In the genomic region with DNA sequence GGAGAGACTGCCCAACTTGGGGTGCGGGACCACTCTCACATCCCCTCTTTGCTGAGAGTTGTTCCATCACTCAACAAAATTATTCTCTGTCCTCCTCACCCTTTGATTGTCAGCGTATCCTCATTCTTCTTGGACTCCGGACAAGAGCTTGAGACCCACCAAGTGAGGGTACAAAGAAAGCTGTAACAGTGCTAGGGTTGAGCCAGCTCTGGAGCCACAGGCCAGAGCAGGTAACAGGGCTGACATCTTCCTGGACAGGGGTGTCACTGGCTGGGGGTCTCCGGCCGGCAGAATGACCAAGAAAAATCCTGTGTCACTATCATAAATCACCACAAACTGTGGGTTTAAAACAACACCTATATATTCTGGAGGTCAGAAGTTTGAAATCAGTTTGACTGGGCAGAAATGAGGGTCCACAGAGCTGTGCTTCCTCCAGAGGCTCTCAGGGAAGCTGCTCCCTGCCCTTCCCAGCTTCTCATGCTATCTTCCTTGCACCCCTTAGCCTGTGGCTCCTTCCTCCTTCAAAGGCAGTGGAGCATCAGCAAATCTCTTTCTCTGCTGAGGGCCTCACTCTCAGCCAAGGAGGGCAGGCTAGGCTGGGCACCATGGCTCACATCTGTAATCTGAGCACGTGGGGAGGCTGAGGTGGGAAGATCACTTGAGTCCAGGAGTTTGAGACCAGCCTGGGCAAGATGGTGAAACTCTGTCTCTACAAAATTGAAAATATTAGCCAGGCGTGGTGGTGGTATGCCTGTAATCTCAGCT, we compare ENCODE assay signal across 19 cellular contexts. TPM values are rescaled to one million over a fixed set of nuclear protein-coding genes. Genes with fewer than 3 reads are reported as not detected.
DNase-seq lines count a peak whose midpoint lies in the region; ATAC-seq and TF ChIP-seq lines count a peak whose summit lies in the region.
"Had no signal": no experiment of that assay in that cellular context is flagged by ENCODE, and none has a peak within 500 bp of the region (broad histone marks: within the 10 kb centered on the region; RNA-seq: fewer than 3 reads in every experiment).

No MANE protein-coding gene starts in this region.

- intact Hi-C loops in left cardiac atrium (cut with DNase I), result no loop called here
- intact Hi-C loops in left ventricle myocardium inferior (cut with micrococcal nuclease), result no loop called here

- H3K27ac Mint-ChIP-seq in chondrocyte (ENCODE audit: unreplicated experiment) (no peak overlapping the region), nephron progenitor cell (peak overlapping the region; percentile 73)
- H3K27ac Mint-ChIP-seq in activated T-cell treated with anti-CD3 and anti-CD28 coated beads, Interleukin-2, amount 50 U/mL, for 72 hours, result no peak overlapping the region
- H3K27ac Mint-ChIP-seq: GM23338 had no signal

- H3K4me1 ChIP-seq in left ventricle myocardium inferior, result peaks cover 16% of the 10 kb centered on the region

- no peak overlapping the region for H3K4me3 Mint-ChIP-seq in chondrocyte (ENCODE audit: unreplicated experiment)
- H3K4me3 Mint-ChIP-seq in nephron progenitor cell, result no peak overlapping the region
- H3K4me3 Mint-ChIP-seq in activated T-cell treated with anti-CD3 and anti-CD28 coated beads, Interleukin-2, amount 50 U/mL, for 72 hours, result no peak overlapping the region
- H3K4me3 Mint-ChIP-seq: GM23338 had no signal

- H3K9me3 Mint-ChIP-seq in chondrocyte (ENCODE audit: low read depth) (no peaks in the 10 kb centered on the region), nephron progenitor cell (no peaks in the 10 kb centered on the region)
- no peaks in the 10 kb centered on the region for H3K9me3 Mint-ChIP-seq in activated T-cell treated with anti-CD3 and anti-CD28 coated beads, Interleukin-2, amount 50 U/mL, for 72 hours

- H3K27me3 Mint-ChIP-seq in chondrocyte (ENCODE audit: low read depth) (no peaks in the 10 kb centered on the region), nephron progenitor cell (ENCODE audit: low read depth, poor library complexity) (peaks cover 5% of the 10 kb centered on the region)
- H3K27me3 Mint-ChIP-seq in activated T-cell treated with anti-CD3 and anti-CD28 coated beads, Interleukin-2, amount 50 U/mL, for 72 hours (ENCODE audit: low read depth), result no peaks in the 10 kb centered on the region

- TF ChIP-seq CTCF in left ventricle myocardium inferior (IDR thresholded peaks at IDR 0.05; ENCODE audit: borderline replicate concordance) (no peak), chondrocyte (IDR thresholded peaks at IDR 0.05) (no peak), nephron progenitor cell (IDR thresholded peaks at IDR 0.05) (no peak)

- DNase-seq in left cardiac atrium, result peak; percentile 5
- no peak for DNase-seq in left ventricle myocardium inferior
- DNase-seq in chondrocyte (ENCODE audit: low spot score), result peak; percentile 33
- DNase-seq in nephron progenitor cell, result no peak
- no peak for DNase-seq in activated T-cell treated with anti-CD3 and anti-CD28 coated beads, Interleukin-2, amount 50 U/mL, for 72 hours
- DNase-seq in NCI-H2227 (lab: John Stamatoyannopoulos, UW; ENCODE audit: unreplicated experiment), result no peak
- DNase-seq: DMS 273 treated with DMSO at 0.1 percent for 48 hours, NCI-H1436, NCI-H2081, NCI-H510A, NCI-H774, RPMI8226 had no signal

- H3K27me3 ChIP-seq in left ventricle myocardium inferior (ENCODE audit: low read depth), result no peaks in the 10 kb centered on the region
- H3K27me3 ChIP-seq: BLaER1 treated with 17β-estradiol and CSF1 and Interleukin-3, amounts not matched to agents 10 nM and 100 nM had no signal

- H3K27ac ChIP-seq in left ventricle myocardium inferior (replicated peaks), result no peak overlapping the region
- H3K27ac ChIP-seq: BLaER1 treated with 17β-estradiol and CSF1 and Interleukin-3, amounts not matched to agents 10 nM and 100 nM; KMS-11 had no signal

- H3K4me1 Mint-ChIP-seq in chondrocyte (ENCODE audit: low read depth) (peaks cover 2% of the 10 kb centered on the region), nephron progenitor cell (peaks cover 25% of the 10 kb centered on the region)
- peaks cover 4% of the 10 kb centered on the region for H3K4me1 Mint-ChIP-seq in activated T-cell treated with anti-CD3 and anti-CD28 coated beads, Interleukin-2, amount 50 U/mL, for 72 hours (ENCODE audit: low read depth)

- H3K9me3 ChIP-seq in left ventricle myocardium inferior (replicated peaks), result no peaks in the 10 kb centered on the region
- H3K9me3 ChIP-seq: A549; BLaER1 treated with 17β-estradiol and CSF1 and Interleukin-3, amounts not matched to agents 10 nM and 100 nM had no signal

- H3K4me3 ChIP-seq in left ventricle myocardium inferior, result no peak overlapping the region
- H3K4me3 ChIP-seq: A549; BLaER1 treated with 17β-estradiol and CSF1 and Interleukin-3, amounts not matched to agents 10 nM and 100 nM; GM23338 had no signal

- no peaks in the 10 kb centered on the region for H3K36me3 ChIP-seq in left ventricle myocardium inferior
- H3K36me3 ChIP-seq: BLaER1 treated with 17β-estradiol and CSF1 and Interleukin-3, amounts not matched to agents 10 nM and 100 nM had no signal

- H3K36me3 Mint-ChIP-seq in chondrocyte (ENCODE audit: low read depth), result no peaks in the 10 kb centered on the region
- no peaks in the 10 kb centered on the region for H3K36me3 Mint-ChIP-seq in nephron progenitor cell (ENCODE audit: low read depth)
- H3K36me3 Mint-ChIP-seq in activated T-cell treated with anti-CD3 and anti-CD28 coated beads, Interleukin-2, amount 50 U/mL, for 72 hours (ENCODE audit: insufficient read depth in 2 of 2), result no peaks in the 10 kb centered on the region

- ATAC-seq in left cardiac atrium (no peak), GM21528 (IDR thresholded peaks at IDR 0.05; ENCODE audit: low FRiP score, unreplicated experiment) (no peak)
- no peak for ATAC-seq in activated T-cell treated with anti-CD3 and anti-CD28 coated beads, Interleukin-2, amount 50 U/mL, for 72 hours (replicated peaks in 1 of 2)
- ATAC-seq: A549, GM23338 had no signal

RNA-seq across cellular contexts. Expression of gene BBLN, which starts 4.1 kb away (rescaled TPM):
- 10 to 100 TPM; 45.3 to 46.2 TPM for total RNA-seq in left cardiac atrium
- 52.5 TPM for total RNA-seq in left ventricle myocardium inferior
- 78.8 to 85.3 TPM (median 80.2 TPM) in 3 replicates for total RNA-seq in chondrocyte
- total RNA-seq in activated T-cell treated with anti-CD3 and anti-CD28 coated beads, Interleukin-2, amount 50 U/mL, for 72 hours, result 10 to 100 TPM; 72.9 to 81.4 TPM

RNA-seq across cellular contexts. Expression of gene LCN2, which starts 6.7 kb away (rescaled TPM):
- under 1 TPM in 1 of 2 donors, not detected in 1; 0.38 TPM for total RNA-seq in left cardiac atrium
- not detected for total RNA-seq in left ventricle myocardium inferior
- total RNA-seq in chondrocyte, result not detected in 3 replicates
- total RNA-seq in activated T-cell treated with anti-CD3 and anti-CD28 coated beads, Interleukin-2, amount 50 U/mL, for 72 hours, result not detected
- total RNA-seq: Daoy, GM23338, M059J had no signal

RNA-seq across cellular contexts. Expression of gene PTGES2, which starts 28.4 kb away (rescaled TPM):
- total RNA-seq in left cardiac atrium (100 to 1,000 TPM; 111 to 155 TPM), left ventricle myocardium inferior (141 TPM), chondrocyte (43.5 to 53.6 TPM (median 49.3 TPM) in 3 replicates)
- total RNA-seq in activated T-cell treated with anti-CD3 and anti-CD28 coated beads, Interleukin-2, amount 50 U/mL, for 72 hours, result 10 to 100 TPM; 23.5 to 27.5 TPM

RNA-seq across cellular contexts. Expression of gene CIZ1, which starts 35.5 kb away (rescaled TPM):
- total RNA-seq in left cardiac atrium (10 to 100 TPM; 67.1 to 68.5 TPM), left ventricle myocardium inferior (74.9 TPM), chondrocyte (130 to 147 TPM (median 140 TPM) in 3 replicates)
- total RNA-seq in activated T-cell treated with anti-CD3 and anti-CD28 coated beads, Interleukin-2, amount 50 U/mL, for 72 hours, result 100 to 1,000 TPM; 161 to 203 TPM

RNA-seq across cellular contexts. Expression of gene DNM1, which starts 47.3 kb away (rescaled TPM):
- total RNA-seq in left cardiac atrium (10 to 100 TPM; 11.3 to 14.0 TPM), left ventricle myocardium inferior (4.9 TPM), chondrocyte (87.0 to 127 TPM (median 91.9 TPM) in 3 replicates)
- 1 to 10 TPM in 1 of 2 donors, under 1 TPM in 1; 0.86 to 2.4 TPM for total RNA-seq in activated T-cell treated with anti-CD3 and anti-CD28 coated beads, Interleukin-2, amount 50 U/mL, for 72 hours

Comparison
In these comparisons a context has a peak if more than half of its experiments do, and no peak if none do; other contexts are left out.
1. DNase-seq: peak in left cardiac atrium (single experiment) and chondrocyte (single experiment); none in left ventricle myocardium inferior (single experiment), nephron progenitor cell (single experiment), activated T-cell treated with anti-CD3 and anti-CD28 coated beads, Interleukin-2, amount 50 U/mL, for 72 hours (0 of 2) and NCI-H2227 (single experiment).